ENCODE assay signal across 9 cellular contexts in genomic region chr12:95548539-95549391, GRCh38. TPM values are rescaled to one million over a fixed set of nuclear protein-coding genes. Genes with fewer than 3 reads are reported as not detected.
A peak's percentile ranks its signal among the peaks of the same experiment; 100 is the strongest.
DNase-seq lines count a peak whose midpoint lies in the region; ATAC-seq and TF ChIP-seq lines count a peak whose summit lies in the region.
"Had no signal": no experiment of that assay in that cellular context is flagged by ENCODE, and none has a peak within 500 bp of the region (broad histone marks: within the 10 kb centered on the region; RNA-seq: fewer than 3 reads in every experiment).

No MANE protein-coding gene starts in this region.

- ATAC-seq in GM19438 (IDR thresholded peaks at IDR 0.05; ENCODE audit: low read depth, unreplicated experiment) (peak; percentile 59), sciatic nerve (peak; percentile 85), GM21515 (IDR thresholded peaks at IDR 0.05; ENCODE audit: unreplicated experiment) (no peak), GM18519 (IDR thresholded peaks at IDR 0.05; ENCODE audit: low FRiP score, unreplicated experiment) (no peak)

- no peaks in the 10 kb centered on the region for H3K36me3 ChIP-seq in adrenal gland (replicated peaks in 1 of 2)

- H3K4me1 ChIP-seq in adrenal gland (replicated peaks in 1 of 2): peaks cover 0 to 9% of the 10 kb centered on the region in 2 donors

- TF ChIP-seq POLR2A in adrenal gland (IDR thresholded peaks at IDR 0.05): peak; percentile 42 to 64

- intact Hi-C loops in adrenal gland (cut with DNase I): no loop called here
- intact Hi-C loops in sciatic nerve (cut with DNase I): no loop called here

- H3K27me3 ChIP-seq in adrenal gland: no peaks in the 10 kb centered on the region

- H3K27ac ChIP-seq in adrenal gland: peak overlapping the region in 3 of 5 donors; percentile 18 to 82 (median 56)
- H3K27ac ChIP-seq: VCaP had no signal

- TF ChIP-seq CTCF in adrenal gland (IDR thresholded peaks at IDR 0.05): no peak

- DNase-seq in T follicular helper cell (ENCODE audit: low read depth): peak; percentile 65
- DNase-seq in adrenal gland: peak; percentile 31 to 72 (median 61)
- peak; percentile 14 to 55 for DNase-seq in hippocampal formation (lab: John Stamatoyannopoulos, UW)
- peak; percentile 77 for DNase-seq in sciatic nerve (ENCODE audit: low spot score)
- DNase-seq in SW480 (ENCODE audit: low spot score): no peak

- no peaks in the 10 kb centered on the region for H3K9me3 ChIP-seq in adrenal gland (replicated peaks in 1 of 3)

- 4 to 31% (median 10%) methylated on average over 17 to 98 of the region's 98 CpGs for WGBS in adrenal gland, 4 donors

- peak overlapping the region in 3 of 4 donors; percentile 41 to 95 (median 52) for H3K4me3 ChIP-seq in adrenal gland

RNA-seq across cellular contexts. Expression of gene USP44, which starts 2.5 kb away (rescaled TPM):
- total RNA-seq in adrenal gland: 1 to 10 TPM in 6 of 8 donors, under 1 TPM in 2; 0.69 to 3.0 (median 1.4) TPM
- 1 to 10 TPM in 2 of 3 donors, under 1 TPM in 1; 0.88 to 1.6 (median 1.1) TPM for polyA plus RNA-seq in adrenal gland
- total RNA-seq in sciatic nerve: 8.0 TPM

Comparison
In these comparisons a context has a peak if more than half of its experiments do, and no peak if none do; other contexts are left out.
1. ATAC-seq: peak in GM19438 (single experiment) and sciatic nerve (single experiment); none in GM21515 (single experiment) and GM18519 (single experiment).